11 cellular contexts compared by ENCODE assay signal in genomic region chr19:46337487-46337886, GRCh38. TPM values are rescaled to one million over a fixed set of nuclear protein-coding genes. Genes with fewer than 3 reads are reported as not detected.
"Had no signal": no experiment of that assay in that cellular context is flagged by ENCODE, and none has a peak within 500 bp of the region (broad histone marks: within the 10 kb centered on the region; RNA-seq: fewer than 3 reads in every experiment).

No MANE protein-coding gene starts in this region.

- H3K4me3 ChIP-seq: GM23338 had no signal

- DNase-seq: H9, HCEC 1CT, HFFc6, KG1 had no signal

- H2AFZ ChIP-seq: GM23338 had no signal

- H3K4me2 ChIP-seq: GM23338 had no signal

- H3K27ac ChIP-seq: HL-60 had no signal

- FAIRE-seq: H1, H54, HepG2 had no signal

- ATAC-seq: GM23338, HepG2 had no signal

RNA-seq across cellular contexts. Expression of gene HIF3A, which starts 40.6 kb away (rescaled TPM):
- total RNA-seq: HT1080 had no signal
- polyA plus RNA-seq: IgD-negative memory B cell had no signal
